In the genomic region with DNA sequence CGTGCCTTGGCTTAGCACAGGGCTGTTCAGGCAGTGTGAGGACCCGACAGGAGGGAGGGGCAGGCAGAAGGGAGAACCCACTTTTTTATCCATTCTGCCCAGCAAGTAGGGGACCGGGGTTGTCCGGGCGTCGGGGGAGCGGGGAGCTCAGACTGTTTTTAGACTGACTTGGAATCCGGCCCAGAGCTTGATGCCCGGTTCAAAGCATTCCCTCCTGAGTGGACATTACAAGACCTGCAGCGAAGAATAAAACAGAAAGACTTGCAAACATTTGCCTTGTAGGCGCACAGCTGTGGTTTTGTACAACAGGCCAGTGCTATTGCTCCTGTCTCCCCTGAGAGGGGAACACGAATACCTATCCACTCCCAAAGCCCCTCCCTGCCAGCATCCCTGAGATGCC, we compare ENCODE assay signal across 1 cellular context.
TF ChIP-seq lines count a peak whose summit lies in the region.

No MANE protein-coding gene starts in this region.

TF ChIP-seq in HEK293, 187 proteins besides CTCF, POLR2A, EP300 and RAD21:
- TF ChIP-seq ZBTB17 (tag by site-specific recombination; IDR thresholded peaks at IDR 0.05): peak; percentile 76; the same call in 1 of the 2 replicates
- no peak for TF ChIP-seq ZNF391 (tag by site-specific recombination; IDR thresholded peaks at IDR 0.05; ENCODE audit: borderline replicate concordance, low read depth)
- 0 out of 2 replicates have a peak, but pooled peaks have one; percentile 7 for TF ChIP-seq ZNF341 (tag by site-specific recombination; IDR thresholded peaks at IDR 0.05; ENCODE audit: low read depth)
